9 cellular contexts compared by ENCODE assay signal in genomic region chr1:2534775-2535387, GRCh38. TPM values are rescaled to one million over a fixed set of nuclear protein-coding genes. Genes with fewer than 3 reads are reported as not detected.
DNase-seq lines count a peak whose midpoint lies in the region; ATAC-seq and TF ChIP-seq lines count a peak whose summit lies in the region.
"Had no signal": no experiment of that assay in that cellular context is flagged by ENCODE, and none has a peak within 500 bp of the region (broad histone marks: within the 10 kb centered on the region; RNA-seq: fewer than 3 reads in every experiment).

No MANE protein-coding gene starts in this region.

- no peak overlapping the region for H3K18ac ChIP-seq in mesendoderm (ENCODE audit: low read length)

- H3K4me2 ChIP-seq in mesendoderm (ENCODE audit: low read length): no peak overlapping the region

- no peak overlapping the region for H2BK120ac ChIP-seq in mesendoderm (ENCODE audit: low read depth, low read length)

- intact Hi-C loops in right cardiac atrium (cut with DNase I) (no loop called here), vagina (cut with DNase I) (no loop called here)

- H3K27me3 Mint-ChIP-seq in brain: peaks cover 4% of the 10 kb centered on the region

- H3K4me1 ChIP-seq in mesendoderm (ENCODE audit: control insufficient read depth, low read depth, low read length) (no peaks in the 10 kb centered on the region), right cardiac atrium (ENCODE audit: control insufficient read depth, insufficient read depth, low read length) (peaks cover 5% of the 10 kb centered on the region), vagina (peaks cover 55% of the 10 kb centered on the region)

- H3K4me3 ChIP-seq in mesendoderm (ENCODE audit: low read length) (no peak overlapping the region), right cardiac atrium (ENCODE audit: low read length) (no peak overlapping the region), vagina (no peak overlapping the region)

- H3K79me2 ChIP-seq in mesendoderm (ENCODE audit: control insufficient read depth, insufficient read depth, low read length): no peaks in the 10 kb centered on the region

- H3K23ac ChIP-seq in mesendoderm (ENCODE audit: low read length): no peak overlapping the region

- H3K79me1 ChIP-seq in mesendoderm (ENCODE audit: low read length): no peaks in the 10 kb centered on the region

- peaks cover 12% of the 10 kb centered on the region for H3K27me3 ChIP-seq in mesendoderm (ENCODE audit: insufficient read depth, low read length, poor library complexity)
- H3K27me3 ChIP-seq in right cardiac atrium (ENCODE audit: control insufficient read depth, insufficient read depth): no peaks in the 10 kb centered on the region
- H3K27me3 ChIP-seq in vagina: no peaks in the 10 kb centered on the region

- H3K27ac Mint-ChIP-seq in brain: peak overlapping the region; percentile 28 to 96 (median 74)

- DNase-seq in DMS153 treated with DMSO at 0.1 percent for 48 hours (lab: John Stamatoyannopoulos, UW; ENCODE audit: unreplicated experiment): peak; percentile 65
- peak; percentile 43 to 56 for DNase-seq in NCI-H187 (lab: John Stamatoyannopoulos, UW)
- peak; percentile 70 for DNase-seq in mesendoderm
- DNase-seq in right cardiac atrium: no peak
- no peak for DNase-seq in mesenteric fat pad (ENCODE audit: low spot score)
- DNase-seq in vagina (ENCODE audit: extremely low spot score in 2 of 2): no peak
- no peak for DNase-seq in COLO829 (ENCODE audit: low spot score)
- DNase-seq: Kasumi-1 had no signal

- ATAC-seq in right cardiac atrium: no peak

- no peak overlapping the region for H2BK5ac ChIP-seq in mesendoderm (ENCODE audit: low read length)

- H3K56ac ChIP-seq in mesendoderm (ENCODE audit: low read length): no peak overlapping the region

- WGBS in mesendoderm (ENCODE audit: extremely low coverage, insufficient coverage, low lambda C conversion rate): no CpG with 5 or more reads among the region's 11 CpGs
- WGBS in right cardiac atrium: 53% methylated on average over 11 of the region's 11 CpGs

- no peak overlapping the region for H3K9ac ChIP-seq in mesendoderm (ENCODE audit: low read length)

- peaks cover 0 to 4% (median 0%) of the 10 kb centered on the region in 5 experiments for H3K9me3 Mint-ChIP-seq in brain

- H3K36me3 Mint-ChIP-seq in brain: no peaks in the 10 kb centered on the region

- no peak overlapping the region for H4K5ac ChIP-seq in mesendoderm (ENCODE audit: low read length)

- H3K4me3 Mint-ChIP-seq in brain: peak overlapping the region in 3 of 5 experiments; percentile 33 to 61 (median 34)

- TF ChIP-seq POLR2A in vagina (IDR thresholded peaks at IDR 0.05): no peak

- H2BK15ac ChIP-seq in mesendoderm (replicated peaks; ENCODE audit: low read depth): no peak overlapping the region

- H3K36me3 ChIP-seq in mesendoderm (ENCODE audit: control insufficient read depth, insufficient read depth, low read length) (no peaks in the 10 kb centered on the region), vagina (no peaks in the 10 kb centered on the region)

- H3K27ac ChIP-seq in mesendoderm (ENCODE audit: low read depth, low read length): no peak overlapping the region
- H3K27ac ChIP-seq in right cardiac atrium (ENCODE audit: low read length): no peak overlapping the region
- no peak overlapping the region for H3K27ac ChIP-seq in vagina

- no peak overlapping the region for H4K8ac ChIP-seq in mesendoderm (ENCODE audit: low read depth, low read length)

- no peak for TF ChIP-seq CTCF in brain (conservative IDR thresholded peaks at IDR 0.05)
- no peak for TF ChIP-seq CTCF in vagina (IDR thresholded peaks at IDR 0.05)

- no peak overlapping the region for H2AK5ac ChIP-seq in mesendoderm (ENCODE audit: low read length)

- H3K4ac ChIP-seq in mesendoderm (ENCODE audit: low read depth, low read length): no peak overlapping the region

- no peaks in the 10 kb centered on the region for H3K9me3 ChIP-seq in right cardiac atrium (ENCODE audit: control insufficient read depth, low read length)
- H3K9me3 ChIP-seq in vagina: no peaks in the 10 kb centered on the region

- peaks cover 58% of the 10 kb centered on the region for H3K4me1 Mint-ChIP-seq in brain

RNA-seq across cellular contexts. Expression of gene HES5, which starts 4.8 kb away (rescaled TPM):
- 1.6 TPM for polyA plus RNA-seq in brain (ENCODE audit: insufficient read depth, low read depth, low replicate concordance)
- polyA plus RNA-seq in mesendoderm (2013, experiment 1 of 2): not detected
- polyA plus RNA-seq in mesendoderm (2013, experiment 2 of 2): not detected
- 1 to 10 TPM in 2 of 4 donors, under 1 TPM in 2; 0.61 to 1.8 (median 1.2) TPM for total RNA-seq in right cardiac atrium
- polyA plus RNA-seq in right cardiac atrium: 0.52 TPM
- total RNA-seq in mesenteric fat pad: 0.58 TPM
- total RNA-seq in vagina: not detected

RNA-seq across cellular contexts. Expression of gene PANK4, which starts 8.5 kb away (rescaled TPM):
- polyA plus RNA-seq in brain (ENCODE audit: insufficient read depth, low read depth, low replicate concordance): 23.7 TPM
- 9.4 TPM for polyA plus RNA-seq in mesendoderm (2013, experiment 1 of 2)
- polyA plus RNA-seq in mesendoderm (2013, experiment 2 of 2): 9.4 TPM
- total RNA-seq in right cardiac atrium: 10 to 100 TPM; 35.2 to 51.3 (median 45.1) TPM
- 38.7 TPM for polyA plus RNA-seq in right cardiac atrium
- 23.0 TPM for total RNA-seq in mesenteric fat pad
- 39.5 TPM for total RNA-seq in vagina

RNA-seq across cellular contexts. Expression of gene TNFRSF14, which starts 21.3 kb away (rescaled TPM):
- 12.1 TPM for polyA plus RNA-seq in brain (ENCODE audit: insufficient read depth, low read depth, low replicate concordance)
- 0.08 TPM for polyA plus RNA-seq in mesendoderm (2013, experiment 1 of 2)
- polyA plus RNA-seq in mesendoderm (2013, experiment 2 of 2): 0.04 TPM
- 10 to 100 TPM; 17.6 to 25.5 (median 21.8) TPM for total RNA-seq in right cardiac atrium
- polyA plus RNA-seq in right cardiac atrium: 27.6 TPM
- 53.7 TPM for total RNA-seq in mesenteric fat pad
- total RNA-seq in vagina: 49.6 TPM

RNA-seq across cellular contexts. Expression of gene PRXL2B, which starts 51.7 kb away (rescaled TPM):
- polyA plus RNA-seq in brain (ENCODE audit: insufficient read depth, low read depth, low replicate concordance) (42.7 TPM), right cardiac atrium (9.3 TPM)
- 22.0 TPM for polyA plus RNA-seq in mesendoderm (2013, experiment 1 of 2)
- polyA plus RNA-seq in mesendoderm (2013, experiment 2 of 2): 22.9 TPM
- total RNA-seq in right cardiac atrium (10 to 100 TPM in 2 of 4 donors, 1 to 10 TPM in 2; 8.0 to 11.8 (median 10.4) TPM), mesenteric fat pad (12.4 TPM), vagina (16.2 TPM)

RNA-seq across cellular contexts. Expression of gene PLCH2, which starts 58.8 kb away (rescaled TPM):
- polyA plus RNA-seq in brain (ENCODE audit: insufficient read depth, low read depth, low replicate concordance) (5.5 TPM), right cardiac atrium (0.16 TPM)
- 0.01 TPM for polyA plus RNA-seq in mesendoderm (2013, experiment 1 of 2)
- polyA plus RNA-seq in mesendoderm (2013, experiment 2 of 2): 0.01 TPM
- total RNA-seq in right cardiac atrium (under 1 TPM in 3 of 4 donors, not detected in 1; 0.08 to 0.64 (median 0.09) TPM), mesenteric fat pad (0.55 TPM), vagina (30.7 TPM)

Comparison
In these comparisons a context has a peak if more than half of its experiments do, and no peak if none do; other contexts are left out.
1. DNase-seq: peak in DMS153 treated with DMSO at 0.1 percent for 48 hours (single experiment), NCI-H187 (2 of 2) and mesendoderm (single experiment); none in right cardiac atrium (0 of 3), mesenteric fat pad (single experiment), vagina (0 of 2) and COLO829 (single experiment).